In the genomic region with DNA sequence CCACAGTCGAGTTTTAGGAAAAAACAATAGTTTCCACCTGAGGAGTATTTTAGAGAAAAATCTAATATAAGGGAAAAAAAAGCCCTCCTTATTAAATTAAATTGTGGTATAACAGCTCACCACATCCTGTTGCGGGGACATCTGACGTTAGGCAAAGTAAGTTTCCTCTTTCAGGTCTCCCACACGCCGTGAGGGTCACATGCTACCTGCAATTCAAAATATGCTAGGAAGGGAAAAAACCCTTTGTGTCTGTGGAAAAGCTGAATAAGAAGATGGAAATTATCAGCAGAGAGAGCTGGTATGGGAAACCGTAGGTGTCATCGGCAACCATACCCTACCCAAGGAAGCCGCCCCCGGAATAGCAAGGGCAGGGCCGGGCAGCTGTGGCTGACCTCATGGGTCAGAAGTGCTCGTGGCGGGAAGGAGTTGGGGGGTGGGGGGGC, we compare ENCODE assay signal across 9 cellular contexts.
DNase-seq lines count a peak whose midpoint lies in the region; ATAC-seq lines count a peak whose summit lies in the region.
"Had no signal": no experiment of that assay in that cellular context is flagged by ENCODE, and none has a peak within 500 bp of the region (broad histone marks: within the 10 kb centered on the region; RNA-seq: fewer than 3 reads in every experiment).

No MANE protein-coding gene starts in this region.

- peak overlapping the region; percentile 95 for H3K4me3 Mint-ChIP-seq in T-helper 17 cell
- peak overlapping the region; percentile 82 for H3K4me3 Mint-ChIP-seq in central memory CD8-positive, alpha-beta T cell

- H3K27ac Mint-ChIP-seq in T-helper 17 cell = peak overlapping the region; percentile 96
- peak overlapping the region; percentile 98 for H3K27ac Mint-ChIP-seq in central memory CD8-positive, alpha-beta T cell (ENCODE audit: low read depth)

- H3K9me3 ChIP-seq in T-helper 17 cell (ENCODE audit: control insufficient read depth, low read length, poor library complexity, severe bottlenecking) = no peaks in the 10 kb centered on the region
- H3K9me3 ChIP-seq: tibial artery had no signal

- no peaks in the 10 kb centered on the region for H3K27me3 Mint-ChIP-seq in T-helper 17 cell
- no peaks in the 10 kb centered on the region for H3K27me3 Mint-ChIP-seq in central memory CD8-positive, alpha-beta T cell

- peaks cover under 1% of the 10 kb centered on the region for H3K36me3 Mint-ChIP-seq in T-helper 17 cell (ENCODE audit: low read depth)
- H3K36me3 Mint-ChIP-seq in central memory CD8-positive, alpha-beta T cell (ENCODE audit: insufficient read depth) = peaks cover 28% of the 10 kb centered on the region

- peak; percentile 42 to 62 (median 48) for DNase-seq in T-helper 17 cell
- peak; percentile 35 to 67 for DNase-seq in central memory CD8-positive, alpha-beta T cell (ENCODE audit: low spot score in 2 of 2)
- DNase-seq in stimulated activated CD8-positive, alpha-beta memory T cell treated with anti-CD3 and anti-CD28 coated beads, Interleukin-15, amount 100 ng/mL, for 1 hour (ENCODE audit: low read depth) = peak; percentile 58
- no peak for DNase-seq in retina
- DNase-seq in NCI-H1930 (lab: John Stamatoyannopoulos, UW) = no peak
- DNase-seq in OCI-M2 (lab: John Stamatoyannopoulos, UW; ENCODE audit: unreplicated experiment) = no peak

- no peaks in the 10 kb centered on the region for H3K9me3 Mint-ChIP-seq in central memory CD8-positive, alpha-beta T cell

- peaks cover 46% of the 10 kb centered on the region for H3K4me1 Mint-ChIP-seq in T-helper 17 cell
- H3K4me1 Mint-ChIP-seq in central memory CD8-positive, alpha-beta T cell = peaks cover 61% of the 10 kb centered on the region

- ATAC-seq in GM18870 (IDR thresholded peaks at IDR 0.05; ENCODE audit: unreplicated experiment) (peak; percentile 82), HG02981 (IDR thresholded peaks at IDR 0.05; ENCODE audit: unreplicated experiment) (peak; percentile 57), T-helper 17 cell (peak; percentile 77)
- ATAC-seq in central memory CD8-positive, alpha-beta T cell (replicated peaks; ENCODE audit: extremely low read depth, poor library complexity, severe bottlenecking) = peak; percentile 81

Comparison
In these comparisons a context has a peak if more than half of its experiments do, and no peak if none do; other contexts are left out.
1. DNase-seq: peak in T-helper 17 cell (3 of 3), central memory CD8-positive, alpha-beta T cell (2 of 2) and stimulated activated CD8-positive, alpha-beta memory T cell treated with anti-CD3 and anti-CD28 coated beads, Interleukin-15, amount 100 ng/mL, for 1 hour (single experiment); none in retina (single experiment), NCI-H1930 (0 of 2) and OCI-M2 (single experiment).
2. Peak in every context shown above with its lines, with median percentiles within 50 percentile points of each other: ATAC-seq.